ENCODE assay signal across 10 cellular contexts in genomic region chr22:21698430-21699329, GRCh38. TPM values are rescaled to one million over a fixed set of nuclear protein-coding genes. Genes with fewer than 3 reads are reported as not detected.
DNase-seq lines count a peak whose midpoint lies in the region; ATAC-seq, FAIRE-seq and TF ChIP-seq lines count a peak whose summit lies in the region.
"Had no signal": no experiment of that assay in that cellular context is flagged by ENCODE, and none has a peak within 500 bp of the region (broad histone marks: within the 10 kb centered on the region; RNA-seq: fewer than 3 reads in every experiment).

No MANE protein-coding gene starts in this region.

- H2AFZ ChIP-seq in K562 (ENCODE audit: low read depth, low read length), result no peak overlapping the region

- WGBS in K562 (ENCODE audit: insufficient coverage, low coverage, missing lambda C conversion rate), result 70% methylated on average over 22 of the region's 22 CpGs

- BruUV-seq in K562 (replicated peaks; lab: Mats Ljungman, UMichigan), result no TSS peak

- no peak overlapping the region for H3K4me2 ChIP-seq in K562 (ENCODE audit: insufficient read depth, low read length)

- TF ChIP-seq CTCF in K562 (IDR thresholded peaks at IDR 0.05 in 2 of 3, conservative IDR thresholded peaks at IDR 0.05 in 1 of 3; ENCODE audit: insufficient read depth in 2 of 3, low read depth in 1 of 3, low read length in 3 of 3) (0 out of 6 replicates have a peak, but pooled peaks of 1 of the 3 experiments have one; percentile 6), upper lobe of right lung (IDR thresholded peaks at IDR 0.05) (no peak), endothelial cell (IDR thresholded peaks at IDR 0.05; ENCODE audit: unreplicated experiment) (no peak)

- H3K79me2 ChIP-seq in K562 (ENCODE audit: control insufficient read depth, insufficient read depth, low read length), result no peaks in the 10 kb centered on the region

- H3K36me3 Mint-ChIP-seq in endothelial cell (ENCODE audit: low read depth, unreplicated experiment), result peaks cover 23% of the 10 kb centered on the region

- CTCF ChIA-PET in K562 (lab: Yijun Ruan, JAX; ENCODE audit: low intra/inter-chr PET ratio), result interaction anchor here (0.6 kb wide), 1 partner anchor 140 kb away, joined by 3 read pairs; no protein-coding TSS in a partner anchor

- H3K4me1 ChIP-seq in K562 (replicated peaks in 1 of 2; ENCODE audit: control insufficient read depth in 2 of 2, insufficient read depth in 2 of 2, low read length in 2 of 2), result peaks cover 9 to 50% of the 10 kb centered on the region in 2 experiments; a peak in 4 of 5 replicates
- peaks cover 10% of the 10 kb centered on the region for H3K4me1 ChIP-seq in upper lobe of right lung

- no peak overlapping the region for H3K4me3 Mint-ChIP-seq in endothelial cell (ENCODE audit: unreplicated experiment)
- H3K4me3 Mint-ChIP-seq: naive thymus-derived CD8-positive, alpha-beta T cell; T-helper 17 cell had no signal

- intact Hi-C loops in K562 (cut with micrococcal nuclease), result no loop called here
- intact Hi-C loops in upper lobe of right lung (cut with DNase I), result no loop called here

- H3K36me3 ChIP-seq in K562 (ENCODE audit: control insufficient read depth, insufficient read depth, low read length) (peaks cover 43% of the 10 kb centered on the region), upper lobe of right lung (peaks cover 62% of the 10 kb centered on the region)

- peaks cover 15% of the 10 kb centered on the region for H3K4me1 Mint-ChIP-seq in endothelial cell (ENCODE audit: unreplicated experiment)

- H3K27ac Mint-ChIP-seq in endothelial cell (ENCODE audit: unreplicated experiment), result no peak overlapping the region

- peak; percentile 6 for FAIRE-seq in K562 (lab: Jason Lieb, UNC)
- FAIRE-seq: endothelial cell of umbilical vein had no signal

- ATAC-seq in K562, result peak; percentile 51
- ATAC-seq in upper lobe of right lung, result peak; percentile 46
- ATAC-seq in HG02610 (IDR thresholded peaks at IDR 0.05; ENCODE audit: unreplicated experiment), result no peak
- ATAC-seq: naive thymus-derived CD8-positive, alpha-beta T cell; T-helper 17 cell had no signal

- peaks cover 8% of the 10 kb centered on the region for H3K27me3 Mint-ChIP-seq in endothelial cell (ENCODE audit: unreplicated experiment)
- H3K27me3 Mint-ChIP-seq: naive thymus-derived CD8-positive, alpha-beta T cell; T-helper 17 cell had no signal

- peak in 1 of 2 experiments; percentile 12; a peak in 1 of 4 replicates for TF ChIP-seq RAD21 in K562 (CRISPR knock-in tag; conservative IDR thresholded peaks at IDR 0.05 in 1 of 2, IDR thresholded peaks at IDR 0.05 in 1 of 2)

- H3K9ac ChIP-seq in K562 (ENCODE audit: insufficient read depth in 1 of 2, low read depth in 2 of 2, low read length in 2 of 2), result peak overlapping the region in 1 of 2 experiments; percentile 30; a peak in 2 of 4 replicates

- DNase-seq in K562 (ENCODE audit: extremely low read depth in 1 of 4, low spot score in 3 of 4), result peak in 3 of 4 experiments; percentile 65 to 76 (median 67)
- DNase-seq in kidney glomerular epithelial cell (lab: John Stamatoyannopoulos, UW), result peak; percentile 21
- DNase-seq in upper lobe of right lung, result no peak
- no peak for DNase-seq in endothelial cell (ENCODE audit: low spot score)
- no peak for DNase-seq in stimulated activated CD4-positive, alpha-beta T cell treated with anti-CD3 and anti-CD28 coated beads, Interleukin-2, amount 100 ng/mL, for 48 hours
- DNase-seq: naive thymus-derived CD8-positive, alpha-beta T cell; NCI-H2081 treated with DMSO at 0.1 percent for 48 hours; T-helper 17 cell had no signal

- no peak overlapping the region for H3K4me3 ChIP-seq in K562
- H3K4me3 ChIP-seq in upper lobe of right lung, result no peak overlapping the region

- in situ Hi-C loops in K562 (cut with MboI), result no loop called here

- no peak for TF ChIP-seq EP300 in K562 (IDR thresholded peaks at IDR 0.05; ENCODE audit: low read length)

- TF ChIP-seq POLR2A in K562 (conservative IDR thresholded peaks at IDR 0.05), result no peak

- H3K9me3 Mint-ChIP-seq in endothelial cell (ENCODE audit: unreplicated experiment), result no peaks in the 10 kb centered on the region
- H3K9me3 Mint-ChIP-seq: naive thymus-derived CD8-positive, alpha-beta T cell had no signal

- H3K9me1 ChIP-seq in K562 (ENCODE audit: control insufficient read depth, insufficient read depth, low read length), result peaks cover 11% of the 10 kb centered on the region

- H3K27me3 ChIP-seq in K562 (ENCODE audit: control insufficient read depth in 2 of 2, insufficient read depth in 2 of 2, low read length in 2 of 2) (peaks cover 21 to 23% of the 10 kb centered on the region in 2 experiments), upper lobe of right lung (no peaks in the 10 kb centered on the region)

- H3K27ac ChIP-seq in K562 (ENCODE audit: extremely low read depth, low read depth, low read length), result no peak overlapping the region
- H3K27ac ChIP-seq in upper lobe of right lung, result peak overlapping the region; percentile 52

- peaks cover 38% of the 10 kb centered on the region for H4K20me1 ChIP-seq in K562 (replicated peaks; ENCODE audit: control insufficient read depth, insufficient read depth, low read length)

- POLR2A ChIA-PET in K562 (lab: Yijun Ruan, JAX), result interaction anchor here (0.5 to 8.8 kb wide), 23 partner anchors 10 to 442 kb away, joined by 3 to 111 read pairs (median 4); partner anchors contain the start of genes PPIL2 and SDF2L1

- H3K9me3 ChIP-seq in K562 (replicated peaks; ENCODE audit: control insufficient read depth, insufficient read depth, low read depth, low read length) (no peaks in the 10 kb centered on the region), upper lobe of right lung (no peaks in the 10 kb centered on the region)

TF ChIP-seq in K562, 482 proteins besides CTCF, POLR2A, EP300 and RAD21 (continues in another document):
- no peak for TF ChIP-seq ZNF75A (CRISPR knock-in tag; IDR thresholded peaks at IDR 0.05)

RNA-seq across cellular contexts. Expression of gene PPIL2, which starts 32.9 kb away (rescaled TPM):
- total RNA-seq in K562 (2011; cell fraction: chromatin; rRNA removed; ENCODE audit: low replicate concordance), result 1,132 and 1,539 TPM in 2 replicates
- total RNA-seq in K562 (2011; cell fraction: nucleolus; rRNA removed), result 736 and 826 TPM in 2 replicates
- 718 and 814 TPM in 2 replicates for total RNA-seq in K562 (2011; cell fraction: nucleoplasm; rRNA removed)
- 174 and 195 TPM in 2 replicates for total RNA-seq in K562 (2014; rRNA removed)
- 104 and 115 TPM in 2 replicates for total RNA-seq in K562 (2014; rRNA removed; fragmentation: Illumina TruSeq; extraction: Trizol)
- 170 and 172 TPM in 2 replicates for total RNA-seq in K562 (2015; rRNA removed; fragmentation: Illumina TruSeq; extraction: Trizol)
- 251 and 267 TPM in 2 replicates for total RNA-seq in K562 (2021)
- 193 and 247 TPM in 2 replicates for polyA plus RNA-seq in K562 (2011; rRNA removed)
- polyA plus RNA-seq in K562 (2011; cell fraction: cytosol; rRNA removed), result 143 and 211 TPM in 2 replicates
- polyA plus RNA-seq in K562 (2011; cell fraction: nucleus; rRNA removed), result 801 and 951 TPM in 2 replicates
- 185 and 193 TPM in 2 replicates for polyA plus RNA-seq in K562 (2012)
- polyA plus RNA-seq in K562 (2014; fragmentation: Illumina TruSeq; extraction: Trizol), result 250 and 261 TPM in 2 replicates
- polyA plus RNA-seq in K562 (2014; fragmentation: Nextera tagmentation; extraction: Ambion mirVana), result 10 to 100 TPM; 13.2 to 28.8 TPM
- polyA plus RNA-seq in K562 (2014; rRNA removed), result 268 and 298 TPM in 2 replicates
- 228 and 271 TPM in 2 replicates for polyA minus RNA-seq in K562 (2011; rRNA and poly(A)+ RNA removed)
- polyA minus RNA-seq in K562 (2011; cell fraction: cytosol; rRNA and poly(A)+ RNA removed), result 95.6 and 98.4 TPM in 2 replicates
- 325 and 509 TPM in 2 replicates for polyA minus RNA-seq in K562 (2011; cell fraction: nucleus; rRNA and poly(A)+ RNA removed)
- 40.3 TPM for total RNA-seq in upper lobe of right lung
- 31.9 TPM for total RNA-seq in endothelial cell (ENCODE audit: unreplicated experiment)

RNA-seq across cellular contexts. Expression of gene YPEL1, which starts 36.9 kb away (rescaled TPM):
- 4.4 and 6.2 TPM in 2 replicates for total RNA-seq in K562 (2011; cell fraction: chromatin; rRNA removed; ENCODE audit: low replicate concordance)
- 3.0 TPM in 2 replicates for total RNA-seq in K562 (2011; cell fraction: nucleolus; rRNA removed)
- total RNA-seq in K562 (2011; cell fraction: nucleoplasm; rRNA removed), result 4.6 and 4.7 TPM in 2 replicates
- total RNA-seq in K562 (2014; rRNA removed) (0.18 and 0.49 TPM in 2 replicates), K562 (2014; rRNA removed; fragmentation: Illumina TruSeq; extraction: Trizol) (0.41 and 0.47 TPM in 2 replicates), K562 (2015; rRNA removed; fragmentation: Illumina TruSeq; extraction: Trizol) (0.15 and 0.25 TPM in 2 replicates), K562 (2021) (0.53 and 0.54 TPM in 2 replicates), upper lobe of right lung (6.7 TPM), endothelial cell (ENCODE audit: unreplicated experiment) (11.5 TPM)
- polyA plus RNA-seq in K562 (2011; rRNA removed) (2.2 and 2.4 TPM in 2 replicates), K562 (2014; fragmentation: Illumina TruSeq; extraction: Trizol) (0.46 TPM in 2 replicates), K562 (2014; fragmentation: Nextera tagmentation; extraction: Ambion mirVana) (under 1 TPM; 0.07 to 0.10 TPM), K562 (2014; rRNA removed) (0.36 and 1.7 TPM in 2 replicates)
- polyA plus RNA-seq in K562 (2011; cell fraction: cytosol; rRNA removed), result 0.63 and 1.4 TPM in 2 replicates
- polyA plus RNA-seq in K562 (2011; cell fraction: nucleus; rRNA removed), result 1.9 and 2.6 TPM in 2 replicates
- polyA plus RNA-seq in K562 (2012), result 0.59 and 4.0 TPM in 2 replicates
- polyA minus RNA-seq in K562 (2011; rRNA and poly(A)+ RNA removed), result 1.4 and 3.0 TPM in 2 replicates
- polyA minus RNA-seq in K562 (2011; cell fraction: cytosol; rRNA and poly(A)+ RNA removed), result 0.46 and 0.67 TPM in 2 replicates
- polyA minus RNA-seq in K562 (2011; cell fraction: nucleus; rRNA and poly(A)+ RNA removed), result 0.67 and 1.00 TPM in 2 replicates

RNA-seq across cellular contexts. Expression of gene SDF2L1, which starts 56.6 kb away (rescaled TPM):
- 72.2 and 221 TPM in 2 replicates for total RNA-seq in K562 (2011; cell fraction: chromatin; rRNA removed; ENCODE audit: low replicate concordance)
- total RNA-seq in K562 (2011; cell fraction: nucleolus; rRNA removed), result 489 and 555 TPM in 2 replicates
- 263 and 279 TPM in 2 replicates for total RNA-seq in K562 (2011; cell fraction: nucleoplasm; rRNA removed)
- total RNA-seq in K562 (2014; rRNA removed), result 894 and 989 TPM in 2 replicates
- total RNA-seq in K562 (2014; rRNA removed; fragmentation: Illumina TruSeq; extraction: Trizol), result 41.9 and 82.9 TPM in 2 replicates
- 135 and 153 TPM in 2 replicates for total RNA-seq in K562 (2015; rRNA removed; fragmentation: Illumina TruSeq; extraction: Trizol)
- 551 and 557 TPM in 2 replicates for total RNA-seq in K562 (2021)
- 124 and 218 TPM in 2 replicates for polyA plus RNA-seq in K562 (2011; rRNA removed)
- polyA plus RNA-seq in K562 (2011; cell fraction: cytosol; rRNA removed), result 273 and 603 TPM in 2 replicates
- 110 and 123 TPM in 2 replicates for polyA plus RNA-seq in K562 (2011; cell fraction: nucleus; rRNA removed)
- polyA plus RNA-seq in K562 (2012), result 384 and 632 TPM in 2 replicates
- 33.8 and 82.2 TPM in 2 replicates for polyA plus RNA-seq in K562 (2014; fragmentation: Illumina TruSeq; extraction: Trizol)
- polyA plus RNA-seq in K562 (2014; fragmentation: Nextera tagmentation; extraction: Ambion mirVana), result 10 to 100 TPM; 15.1 to 34.8 TPM
- polyA plus RNA-seq in K562 (2014; rRNA removed), result 666 and 827 TPM in 2 replicates
- polyA minus RNA-seq in K562 (2011; rRNA and poly(A)+ RNA removed), result 50.1 and 80.5 TPM in 2 replicates
- polyA minus RNA-seq in K562 (2011; cell fraction: cytosol; rRNA and poly(A)+ RNA removed), result 107 and 114 TPM in 2 replicates
- polyA minus RNA-seq in K562 (2011; cell fraction: nucleus; rRNA and poly(A)+ RNA removed), result 37.7 and 69.6 TPM in 2 replicates
- 41.3 TPM for total RNA-seq in upper lobe of right lung
- total RNA-seq in endothelial cell (ENCODE audit: unreplicated experiment), result 32.4 TPM

Comparison
In these comparisons a context has a peak if more than half of its experiments do, and no peak if none do; other contexts are left out.
1. DNase-seq: peak in K562 (3 of 4) and kidney glomerular epithelial cell (single experiment); none in upper lobe of right lung (single experiment), endothelial cell (single experiment) and stimulated activated CD4-positive, alpha-beta T cell treated with anti-CD3 and anti-CD28 coated beads, Interleukin-2, amount 100 ng/mL, for 48 hours (0 of 2).